2 cellular contexts compared by ENCODE assay signal in genomic region chr19:35807633-35808032, GRCh38.
TF ChIP-seq lines count a peak whose summit lies in the region.

No MANE protein-coding gene starts in this region.

TF ChIP-seq in HepG2, 621 proteins besides CTCF, POLR2A, EP300 and RAD21:
- TF ChIP-seq ZMYM3 (CRISPR knock-in tag; IDR thresholded peaks at IDR 0.05), result 0 out of 2 replicates have a peak, but pooled peaks have one; percentile 13
- TF ChIP-seq ZNF121 (CRISPR knock-in tag; IDR thresholded peaks at IDR 0.05), result peak; percentile 67
- TF ChIP-seq ZSCAN20 (CRISPR knock-in tag; IDR thresholded peaks at IDR 0.05; ENCODE audit: borderline replicate concordance), result no peak

TF ChIP-seq in WTC11, 78 proteins besides CTCF, POLR2A, EP300 and RAD21:
- TF ChIP-seq SOX15 (CRISPR knock-in tag; IDR thresholded peaks at IDR 0.05) (no peak), ZNF121 (CRISPR knock-in tag; IDR thresholded peaks at IDR 0.05) (peak; percentile 96)
